ENCODE assay signal across 1 cellular context in the genomic region with DNA sequence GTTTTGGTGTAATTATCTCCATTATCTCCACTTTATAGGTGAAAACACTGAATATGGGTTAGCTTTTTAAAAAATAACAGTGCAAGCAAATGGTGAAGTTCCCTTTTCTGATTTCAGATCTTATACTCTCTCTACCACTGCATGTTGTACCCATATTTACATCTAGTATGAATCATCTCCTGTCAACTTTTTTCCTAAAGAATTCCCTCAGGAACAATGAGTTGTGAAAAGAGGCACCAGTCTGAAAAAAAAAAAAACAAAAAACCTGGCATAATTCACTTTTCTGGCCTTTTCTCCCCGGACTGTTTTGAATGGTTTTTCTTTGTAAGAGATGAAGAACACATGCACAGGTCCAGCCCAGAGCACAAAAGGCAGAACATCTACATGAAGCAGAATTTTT.
TF ChIP-seq lines count a peak whose summit lies in the region.

No MANE protein-coding gene starts in this region.

TF ChIP-seq in GM12878, 131 proteins besides CTCF, POLR2A, EP300 and RAD21 (continued from another document):
- TF ChIP-seq, protein P1, sequence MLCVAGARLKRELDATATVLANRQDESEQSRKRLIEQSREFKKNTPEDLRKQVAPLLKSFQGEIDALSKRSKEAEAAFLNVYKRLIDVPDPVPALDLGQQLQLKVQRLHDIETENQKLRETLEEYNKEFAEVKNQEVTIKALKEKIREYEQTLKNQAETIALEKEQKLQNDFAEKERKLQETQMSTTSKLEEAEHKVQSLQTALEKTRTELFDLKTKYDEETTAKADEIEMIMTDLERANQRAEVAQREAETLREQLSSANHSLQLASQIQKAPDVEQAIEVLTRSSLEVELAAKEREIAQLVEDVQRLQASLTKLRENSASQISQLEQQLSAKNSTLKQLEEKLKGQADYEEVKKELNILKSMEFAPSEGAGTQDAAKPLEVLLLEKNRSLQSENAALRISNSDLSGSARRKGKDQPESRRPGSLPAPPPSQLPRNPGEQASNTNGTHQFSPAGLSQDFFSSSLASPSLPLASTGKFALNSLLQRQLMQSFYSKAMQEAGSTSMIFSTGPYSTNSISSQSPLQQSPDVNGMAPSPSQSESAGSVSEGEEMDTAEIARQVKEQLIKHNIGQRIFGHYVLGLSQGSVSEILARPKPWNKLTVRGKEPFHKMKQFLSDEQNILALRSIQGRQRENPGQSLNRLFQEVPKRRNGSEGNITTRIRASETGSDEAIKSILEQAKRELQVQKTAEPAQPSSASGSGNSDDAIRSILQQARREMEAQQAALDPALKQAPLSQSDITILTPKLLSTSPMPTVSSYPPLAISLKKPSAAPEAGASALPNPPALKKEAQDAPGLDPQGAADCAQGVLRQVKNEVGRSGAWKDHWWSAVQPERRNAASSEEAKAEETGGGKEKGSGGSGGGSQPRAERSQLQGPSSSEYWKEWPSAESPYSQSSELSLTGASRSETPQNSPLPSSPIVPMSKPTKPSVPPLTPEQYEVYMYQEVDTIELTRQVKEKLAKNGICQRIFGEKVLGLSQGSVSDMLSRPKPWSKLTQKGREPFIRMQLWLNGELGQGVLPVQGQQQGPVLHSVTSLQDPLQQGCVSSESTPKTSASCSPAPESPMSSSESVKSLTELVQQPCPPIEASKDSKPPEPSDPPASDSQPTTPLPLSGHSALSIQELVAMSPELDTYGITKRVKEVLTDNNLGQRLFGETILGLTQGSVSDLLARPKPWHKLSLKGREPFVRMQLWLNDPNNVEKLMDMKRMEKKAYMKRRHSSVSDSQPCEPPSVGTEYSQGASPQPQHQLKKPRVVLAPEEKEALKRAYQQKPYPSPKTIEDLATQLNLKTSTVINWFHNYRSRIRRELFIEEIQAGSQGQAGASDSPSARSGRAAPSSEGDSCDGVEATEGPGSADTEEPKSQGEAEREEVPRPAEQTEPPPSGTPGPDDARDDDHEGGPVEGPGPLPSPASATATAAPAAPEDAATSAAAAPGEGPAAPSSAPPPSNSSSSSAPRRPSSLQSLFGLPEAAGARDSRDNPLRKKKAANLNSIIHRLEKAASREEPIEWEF (IDR thresholded peaks at IDR 0.05; ENCODE audit: insufficient replicate concordance, low read depth, low read length), result no peak
- TF ChIP-seq ESRRA (IDR thresholded peaks at IDR 0.05; ENCODE audit: low read length) (no peak), FOXK2 (IDR thresholded peaks at IDR 0.05) (no peak), NRF1 (conservative IDR thresholded peaks at IDR 0.05; ENCODE audit: low read depth, low read length) (no peak), CBX3 (IDR thresholded peaks at IDR 0.05; ENCODE audit: borderline replicate concordance, low read depth) (no peak)
